ENCODE assay signal across 19 cellular contexts in the genomic region with DNA sequence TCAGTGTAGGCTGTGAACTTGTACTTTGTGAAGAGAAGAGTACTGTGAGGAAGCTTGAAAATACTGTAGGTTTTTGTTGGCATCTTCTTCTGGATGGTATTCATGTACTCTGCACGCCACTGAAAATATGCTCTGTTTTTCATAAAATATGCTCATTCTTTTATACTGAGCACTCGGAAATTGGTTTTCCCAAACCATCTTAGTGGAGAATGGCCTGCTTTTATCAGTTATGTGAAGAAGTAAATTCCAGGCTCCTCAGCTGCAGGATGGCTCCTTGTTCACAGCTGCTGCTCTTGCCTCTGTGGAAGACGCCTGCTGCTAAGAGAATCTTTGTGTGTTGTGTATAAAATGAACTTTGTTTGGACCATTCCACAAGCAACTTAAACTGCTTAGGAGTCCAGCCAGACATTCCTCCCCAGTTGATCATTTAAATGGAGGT.
DNase-seq lines count a peak whose midpoint lies in the region; ATAC-seq and TF ChIP-seq lines count a peak whose summit lies in the region.
"Had no signal": no experiment of that assay in that cellular context is flagged by ENCODE, and none has a peak within 500 bp of the region (broad histone marks: within the 10 kb centered on the region; RNA-seq: fewer than 3 reads in every experiment).

No MANE protein-coding gene starts in this region.

- TF ChIP-seq EP300 in gastroesophageal sphincter (IDR thresholded peaks at IDR 0.05) = no peak

- H3K27me3 ChIP-seq in adipocyte (replicated peaks; ENCODE audit: control insufficient read depth, insufficient read depth, low read length) = no peaks in the 10 kb centered on the region
- no peaks in the 10 kb centered on the region for H3K27me3 ChIP-seq in fibroblast of lung (ENCODE audit: control insufficient read depth, insufficient read depth, low read length)
- H3K27me3 ChIP-seq in gastroesophageal sphincter = no peaks in the 10 kb centered on the region
- H3K27me3 ChIP-seq: uterus had no signal

- 61 to 71% methylated on average over 2 to 3 of the region's 3 CpGs for WGBS in gastroesophageal sphincter (ENCODE audit: low coverage in 1 of 2), 2 donors

- H4K20me1 ChIP-seq in fibroblast of lung (ENCODE audit: control insufficient read depth, extremely low read depth, insufficient read depth, low read length) = no peaks in the 10 kb centered on the region

- no peak overlapping the region for H3K4me3 ChIP-seq in AG10803 (ENCODE audit: low read length)
- no peak overlapping the region for H3K4me3 ChIP-seq in adipocyte (ENCODE audit: low read length)
- H3K4me3 ChIP-seq in fibroblast of lung (replicated peaks in 1 of 4; ENCODE audit: control extremely low read depth in 1 of 4, insufficient read depth in 1 of 4, low read depth in 3 of 4, low read length in 4 of 4) = no peak overlapping the region
- H3K4me3 ChIP-seq in gastroesophageal sphincter = no peak overlapping the region
- H3K4me3 ChIP-seq: uterus had no signal

- H3K9me3 ChIP-seq in adipocyte (ENCODE audit: control insufficient read depth, low read length) (no peaks in the 10 kb centered on the region), fibroblast of lung (ENCODE audit: control insufficient read depth, insufficient read depth, low read depth, low read length) (no peaks in the 10 kb centered on the region), gastroesophageal sphincter (no peaks in the 10 kb centered on the region)
- H3K9me3 ChIP-seq: uterus had no signal

- TF ChIP-seq POLR2A in gastroesophageal sphincter (IDR thresholded peaks at IDR 0.05) = no peak

- peak; percentile 90 for DNase-seq in AG10803 (ENCODE audit: low read depth)
- peak; percentile 80 for DNase-seq in adipocyte (ENCODE audit: low read depth)
- DNase-seq in fibroblast of lung (ENCODE audit: low read depth in 2 of 2) = peak; percentile 55 to 86
- no peak for DNase-seq in sciatic nerve (ENCODE audit: low spot score)
- no peak for DNase-seq in GM19240 (ENCODE audit: insufficient read length, low spot score)
- no peak for DNase-seq in stimulated activated CD4-positive, alpha-beta T cell treated with anti-CD3 and anti-CD28 coated beads, Interleukin-4, amount 100 ng/mL, for 24 hours
- DNase-seq: activated gamma-delta T cell treated with Interleukin-2 at 50 U/mL for 16 hours; AML-193; central memory CD4-positive, alpha-beta T cell; left colon; naive B cell; NCI-H1694 treated with DMSO at 0.1 percent for 48 hours; NCI-H524; PC-3; stimulated activated CD4-positive, alpha-beta T cell treated with anti-CD3 and anti-CD28 coated beads, Interleukin-2, amount 100 ng/mL, for 48 hours; SW 1271; uterus had no signal

- H3K27ac ChIP-seq in fibroblast of lung (ENCODE audit: insufficient read depth, low read length) (no peak overlapping the region), gastroesophageal sphincter (peak overlapping the region in 2 of 4 donors; percentile 15 to 44)
- H3K27ac ChIP-seq: uterus had no signal

- H3K4me1 ChIP-seq in adipocyte (ENCODE audit: control insufficient read depth, insufficient read depth, low read length) = peaks cover 27% of the 10 kb centered on the region
- peaks cover 4% of the 10 kb centered on the region for H3K4me1 ChIP-seq in fibroblast of lung (ENCODE audit: control insufficient read depth, extremely low read depth, insufficient read depth, low read length)
- H3K4me1 ChIP-seq in gastroesophageal sphincter = peaks cover 0 to 56% (median 16%) of the 10 kb centered on the region in 3 donors
- H3K4me1 ChIP-seq: uterus had no signal

- H3K9ac ChIP-seq in adipocyte (ENCODE audit: low read length) (no peak overlapping the region), fibroblast of lung (ENCODE audit: insufficient read depth, low read length) (no peak overlapping the region)

- no peaks in the 10 kb centered on the region for H3K79me2 ChIP-seq in fibroblast of lung (ENCODE audit: control insufficient read depth, insufficient read depth, low read length)

- TF ChIP-seq CTCF in AG10803 (conservative IDR thresholded peaks at IDR 0.05; ENCODE audit: low read length) (no peak), fibroblast of lung (conservative IDR thresholded peaks at IDR 0.05 in 1 of 2, IDR thresholded peaks at IDR 0.05 in 1 of 2; ENCODE audit: low read depth in 1 of 2, low read length in 2 of 2) (no peak), gastroesophageal sphincter (IDR thresholded peaks at IDR 0.05) (no peak)

- H2AFZ ChIP-seq in fibroblast of lung (ENCODE audit: low read length) = no peak overlapping the region

- H3K36me3 ChIP-seq in adipocyte (ENCODE audit: control insufficient read depth, insufficient read depth, low read length, severe bottlenecking) (no peaks in the 10 kb centered on the region), fibroblast of lung (ENCODE audit: control insufficient read depth, insufficient read depth, low read length) (no peaks in the 10 kb centered on the region), gastroesophageal sphincter (no peaks in the 10 kb centered on the region)
- H3K36me3 ChIP-seq: uterus had no signal

- peak; percentile 56 for ATAC-seq in sciatic nerve
- ATAC-seq in gastroesophageal sphincter = no peak
- ATAC-seq in HG03095 (IDR thresholded peaks at IDR 0.05; ENCODE audit: unreplicated experiment) = no peak
- ATAC-seq: left colon had no signal

- H3K4me2 ChIP-seq in fibroblast of lung (ENCODE audit: extremely low read depth, insufficient read depth, low read length) = peak overlapping the region; percentile 19

- intact Hi-C loops in sciatic nerve (cut with DNase I) = no loop called here

Comparison
In these comparisons a context has a peak if more than half of its experiments do, and no peak if none do; other contexts are left out.
1. DNase-seq: peak in AG10803 (single experiment), adipocyte (single experiment) and fibroblast of lung (2 of 2); none in sciatic nerve (single experiment), GM19240 (single experiment) and stimulated activated CD4-positive, alpha-beta T cell treated with anti-CD3 and anti-CD28 coated beads, Interleukin-4, amount 100 ng/mL, for 24 hours (single experiment).